10 cellular contexts compared by ENCODE assay signal in genomic region chr3:126858887-126859286, GRCh38.
DNase-seq lines count a peak whose midpoint lies in the region; ATAC-seq and TF ChIP-seq lines count a peak whose summit lies in the region.
"Had no signal": no experiment of that assay in that cellular context is flagged by ENCODE, and none has a peak within 500 bp of the region (broad histone marks: within the 10 kb centered on the region; RNA-seq: fewer than 3 reads in every experiment).

No MANE protein-coding gene starts in this region.

- H3K4me3 ChIP-seq in AG10803 (ENCODE audit: low read length) = no peak overlapping the region
- H3K4me3 ChIP-seq: heart left ventricle, neural progenitor cell had no signal

- no peak overlapping the region for H3K27ac Mint-ChIP-seq in activated CD8-positive, alpha-beta T cell treated with anti-CD3 and anti-CD28 coated beads for 36 hours
- H3K27ac Mint-ChIP-seq: neural progenitor cell had no signal

- H3K36me3 Mint-ChIP-seq in activated CD8-positive, alpha-beta T cell treated with anti-CD3 and anti-CD28 coated beads for 36 hours (ENCODE audit: low read depth) = peaks cover 6% of the 10 kb centered on the region
- H3K36me3 Mint-ChIP-seq: neural progenitor cell had no signal

- no peak for ATAC-seq in activated CD8-positive, alpha-beta T cell treated with anti-CD3 and anti-CD28 coated beads for 36 hours
- no peak for ATAC-seq in GM21576 (IDR thresholded peaks at IDR 0.05; ENCODE audit: unreplicated experiment)

- H3K27me3 Mint-ChIP-seq in activated CD8-positive, alpha-beta T cell treated with anti-CD3 and anti-CD28 coated beads for 36 hours = no peaks in the 10 kb centered on the region

- intact Hi-C loops in activated CD8-positive, alpha-beta T cell treated with anti-CD3 and anti-CD28 coated beads for 36 hours (cut with micrococcal nuclease) = no loop called here

- no peaks in the 10 kb centered on the region for H3K9me3 Mint-ChIP-seq in activated CD8-positive, alpha-beta T cell treated with anti-CD3 and anti-CD28 coated beads for 36 hours
- H3K9me3 Mint-ChIP-seq: neural progenitor cell had no signal

- peak; percentile 85 for DNase-seq in AG10803 (ENCODE audit: low read depth)
- DNase-seq in HS-5 (ENCODE audit: low read depth) = peak; percentile 95
- peak; percentile 65 for DNase-seq in amniotic stem cell (lab: John Stamatoyannopoulos, UW)
- peak; percentile 93 for DNase-seq in iris pigment epithelial cell (ENCODE audit: low read depth)
- DNase-seq in stimulated activated CD4-positive, alpha-beta T cell treated with anti-CD3 and anti-CD28 coated beads, Interleukin-1b, Interleukin-23, amount 100 ng/mL, for 48 hours = no peak
- DNase-seq in COLO829 (ENCODE audit: low spot score) = no peak
- no peak for DNase-seq in activated CD8-positive, alpha-beta T cell treated with anti-CD3 and anti-CD28 coated beads for 36 hours
- DNase-seq: heart left ventricle had no signal

- peaks cover 2% of the 10 kb centered on the region for H3K4me1 Mint-ChIP-seq in activated CD8-positive, alpha-beta T cell treated with anti-CD3 and anti-CD28 coated beads for 36 hours (ENCODE audit: low read depth)

- CTCF ChIA-PET in activated CD8-positive, alpha-beta T cell treated with anti-CD3 and anti-CD28 coated beads for 36 hours (lab: Charles Lee) = no interaction called here

- H3K4me3 Mint-ChIP-seq in activated CD8-positive, alpha-beta T cell treated with anti-CD3 and anti-CD28 coated beads for 36 hours = no peak overlapping the region
- H3K4me3 Mint-ChIP-seq: neural progenitor cell had no signal

- POLR2A ChIA-PET in activated CD8-positive, alpha-beta T cell treated with anti-CD3 and anti-CD28 coated beads for 36 hours (lab: Charles Lee) = no interaction called here

- no peak for TF ChIP-seq CTCF in AG10803 (conservative IDR thresholded peaks at IDR 0.05; ENCODE audit: low read length)
- no peak for TF ChIP-seq CTCF in activated CD8-positive, alpha-beta T cell treated with anti-CD3 and anti-CD28 coated beads for 36 hours (IDR thresholded peaks at IDR 0.05)

Comparison
In these comparisons a context has a peak if more than half of its experiments do, and no peak if none do; other contexts are left out.
1. DNase-seq: peak in AG10803 (single experiment), HS-5 (single experiment), amniotic stem cell (single experiment) and iris pigment epithelial cell (single experiment); none in stimulated activated CD4-positive, alpha-beta T cell treated with anti-CD3 and anti-CD28 coated beads, Interleukin-1b, Interleukin-23, amount 100 ng/mL, for 48 hours (single experiment), COLO829 (single experiment) and activated CD8-positive, alpha-beta T cell treated with anti-CD3 and anti-CD28 coated beads for 36 hours (single experiment).